ENCODE assay signal across 31 cellular contexts in genomic region chr20:15319444-15319843, GRCh38.
DNase-seq lines count a peak whose midpoint lies in the region; ATAC-seq, FAIRE-seq and TF ChIP-seq lines count a peak whose summit lies in the region.
"Had no signal": no experiment of that assay in that cellular context is flagged by ENCODE, and none has a peak within 500 bp of the region (broad histone marks: within the 10 kb centered on the region; RNA-seq: fewer than 3 reads in every experiment).

No MANE protein-coding gene starts in this region.

- intact Hi-C loops in heart right ventricle (cut with DNase I), result no loop called here

- peaks cover 70% of the 10 kb centered on the region for H3K4me1 Mint-ChIP-seq in stimulated activated memory B cell treated with anti-CD40 and anti-IgM and Interleukin-4, amounts not matched to agents 10 μg/mL and 1 μg/mL and 100 μg/mL, for 72 hours
- H3K4me1 Mint-ChIP-seq: CD8-positive, alpha-beta memory T cell had no signal

- no peak for TF ChIP-seq POLR2A in GM12891 (IDR thresholded peaks at IDR 0.05; ENCODE audit: low read depth, low read length)

- DNase-seq in CD1c-positive myeloid dendritic cell (ENCODE audit: extremely low spot score) (peak; percentile 60), GM12891 (ENCODE audit: insufficient read length, low spot score) (no peak), heart right ventricle (no peak)
- no peak for DNase-seq in stimulated activated CD4-positive, alpha-beta T cell treated with anti-CD3 and anti-CD28 coated beads, Interleukin-4, amount 100 ng/mL, for 1 hour
- DNase-seq: AML-193; C1 segment of cervical spinal cord; CD8-positive, alpha-beta memory T cell; DMS 273 treated with DMSO at 0.1 percent for 48 hours; DMS79; EL; GDM1; GM23248; HFFc6; IMR-90; KG1; MG63; NCI-H1105; NCI-H1436 treated with DMSO at 0.1 percent for 48 hours; NCI-H187 treated with DMSO at 0.1 percent for 48 hours; NCI-H526 treated with DMSO at 0.1 percent for 48 hours; OCI-M1; Peyer's patch; SHP77 treated with DMSO at 0.1 percent for 48 hours; SK-N-SH; SW 1271 had no signal

- H3K79me2 ChIP-seq in OCI-LY3 (ENCODE audit: low read length), result no peaks in the 10 kb centered on the region

- no peak for FAIRE-seq in GM12891 (lab: Jason Lieb, UNC)

- H3K4me3 ChIP-seq in OCI-LY3 (ENCODE audit: low read length) (no peak overlapping the region; the same call in 1 of the 2 replicates), heart right ventricle (no peak overlapping the region)
- H3K4me3 ChIP-seq: A549, GM23248, HAP-1, MG63, Peyer's patch had no signal

- H3K9ac ChIP-seq in OCI-LY3 (ENCODE audit: low read length), result no peak overlapping the region
- H3K9ac ChIP-seq: GM23248, SK-N-SH had no signal

- H3K36me3 ChIP-seq in OCI-LY3 (replicated peaks; ENCODE audit: low read depth, low read length) (peaks cover 17% of the 10 kb centered on the region), heart right ventricle (no peaks in the 10 kb centered on the region)
- H3K36me3 ChIP-seq: HAP-1, MG63, Peyer's patch had no signal

- H3K27me3 ChIP-seq in OCI-LY3 (ENCODE audit: low read depth, low read length) (no peaks in the 10 kb centered on the region), heart right ventricle (no peaks in the 10 kb centered on the region)
- H3K27me3 ChIP-seq: MG63, Peyer's patch had no signal

- H3K9me3 ChIP-seq in OCI-LY3 (ENCODE audit: insufficient read depth, low read length) (no peaks in the 10 kb centered on the region), heart right ventricle (peaks cover 0 to 15% (median 0%) of the 10 kb centered on the region in 11 donors)
- H3K9me3 ChIP-seq: A549, HAP-1, MG63, Peyer's patch, SK-N-SH had no signal

- H3K27ac ChIP-seq in OCI-LY3 (ENCODE audit: low read length) (peak overlapping the region; percentile 98), heart right ventricle (no peak overlapping the region)
- H3K27ac ChIP-seq: A549, GM23248, Peyer's patch had no signal

- ATAC-seq in stimulated activated memory B cell treated with anti-CD40 and anti-IgM and Interleukin-4, amounts not matched to agents 10 μg/mL and 1 μg/mL and 100 μg/mL, for 72 hours, result peak; percentile 25
- ATAC-seq in HG02763 (IDR thresholded peaks at IDR 0.05; ENCODE audit: unreplicated experiment) (no peak), heart right ventricle (no peak)
- ATAC-seq: A549 had no signal

- H4K20me1 ChIP-seq in OCI-LY3 (ENCODE audit: insufficient read depth, low read length), result no peaks in the 10 kb centered on the region

- peaks cover 9% of the 10 kb centered on the region for H3K9me3 Mint-ChIP-seq in stimulated activated memory B cell treated with anti-CD40 and anti-IgM and Interleukin-4, amounts not matched to agents 10 μg/mL and 1 μg/mL and 100 μg/mL, for 72 hours

- WGBS in heart right ventricle, 2 donors, result 70 to 72% methylated on average over 2 of the region's 2 CpGs

- peak overlapping the region; percentile 75 for H3K4me2 ChIP-seq in OCI-LY3 (ENCODE audit: low read length)
- H3K4me2 ChIP-seq: A549, SK-N-SH had no signal

- no peak for TF ChIP-seq CTCF in OCI-LY3 (IDR thresholded peaks at IDR 0.05; ENCODE audit: low read depth, low read length)
- TF ChIP-seq CTCF in heart right ventricle (IDR thresholded peaks at IDR 0.05), result no peak

- H2AFZ ChIP-seq in OCI-LY3 (ENCODE audit: low read depth, low read length), result no peak overlapping the region
- H2AFZ ChIP-seq: GM23248 had no signal

- H3K27me3 Mint-ChIP-seq in stimulated activated memory B cell treated with anti-CD40 and anti-IgM and Interleukin-4, amounts not matched to agents 10 μg/mL and 1 μg/mL and 100 μg/mL, for 72 hours, result no peaks in the 10 kb centered on the region
- H3K27me3 Mint-ChIP-seq: CD8-positive, alpha-beta memory T cell had no signal

- H3K4me1 ChIP-seq in OCI-LY3 (ENCODE audit: low read length) (peaks cover 54% of the 10 kb centered on the region), heart right ventricle (peaks cover 0 to 4% (median 0%) of the 10 kb centered on the region in 9 donors)
- H3K4me1 ChIP-seq: A549, HAP-1, Peyer's patch had no signal

- peaks cover 20% of the 10 kb centered on the region for H3K36me3 Mint-ChIP-seq in stimulated activated memory B cell treated with anti-CD40 and anti-IgM and Interleukin-4, amounts not matched to agents 10 μg/mL and 1 μg/mL and 100 μg/mL, for 72 hours
- H3K36me3 Mint-ChIP-seq: CD8-positive, alpha-beta memory T cell had no signal

- no peak overlapping the region for H3K4me3 Mint-ChIP-seq in stimulated activated memory B cell treated with anti-CD40 and anti-IgM and Interleukin-4, amounts not matched to agents 10 μg/mL and 1 μg/mL and 100 μg/mL, for 72 hours
- H3K4me3 Mint-ChIP-seq: CD8-positive, alpha-beta memory T cell; HFFc6; T-helper 1 cell treated with Interleukin-12 subunit alpha and Interleukin-12 subunit beta and Interleukin-4 antibody, amounts not matched to agents 30 μg/mL and 1 μg/mL, for 36 hours had no signal

- peak overlapping the region; percentile 92 for H3K27ac Mint-ChIP-seq in stimulated activated memory B cell treated with anti-CD40 and anti-IgM and Interleukin-4, amounts not matched to agents 10 μg/mL and 1 μg/mL and 100 μg/mL, for 72 hours
- H3K27ac Mint-ChIP-seq: CD8-positive, alpha-beta memory T cell; HFFc6; T-helper 1 cell treated with Interleukin-12 subunit alpha and Interleukin-12 subunit beta and Interleukin-4 antibody, amounts not matched to agents 30 μg/mL and 1 μg/mL, for 36 hours had no signal

TF ChIP-seq in GM12891, 5 proteins besides CTCF, POLR2A, EP300 and RAD21:
- no peak for TF ChIP-seq TAF1 (IDR thresholded peaks at IDR 0.05; ENCODE audit: low read depth, low read length)
- peak; percentile 31; the same call in 1 of the 2 replicates for TF ChIP-seq SPI1 (IDR thresholded peaks at IDR 0.05; ENCODE audit: low read depth, low read length)
